Comparison of ENCODE assay signal across 8 cellular contexts in genomic region chr11:75328426-75329277, GRCh38. TPM values are rescaled to one million over a fixed set of nuclear protein-coding genes. Genes with fewer than 3 reads are reported as not detected.
DNase-seq lines count a peak whose midpoint lies in the region; TF ChIP-seq lines count a peak whose summit lies in the region.

No MANE protein-coding gene starts in this region.

- no peak overlapping the region for H2AFZ ChIP-seq in H9 (ENCODE audit: low read length)

- no peak overlapping the region for H4K5ac ChIP-seq in H9 (ENCODE audit: insufficient read length, low read depth, low read length)

- no peak overlapping the region for H2BK20ac ChIP-seq in H9 (ENCODE audit: low read depth, low read length, poor library complexity, severe bottlenecking)

- no CpG with 5 or more reads among the region's 9 CpGs for WGBS in H9 (ENCODE audit: extremely low coverage, insufficient read length, low lambda C conversion rate)

- POLR2A ChIA-PET in activated CD4-positive, alpha-beta T cell treated with anti-CD3 and anti-CD28 coated beads, Interleukin-2, amount 10 ng/mL, durations not matched to agents 7 days and 5 days (lab: Charles Lee), result no interaction called here

- H3K4ac ChIP-seq in H9 (ENCODE audit: low read depth, low read length), result no peak overlapping the region

- H3K4me3 Mint-ChIP-seq in H9, result no peak overlapping the region
- H3K4me3 Mint-ChIP-seq in activated CD4-positive, alpha-beta T cell treated with anti-CD3 and anti-CD28 coated beads, Interleukin-2, amount 10 ng/mL, durations not matched to agents 7 days and 5 days, result peak overlapping the region; percentile 41
- peak overlapping the region; percentile 10 for H3K4me3 Mint-ChIP-seq in stimulated activated naive CD8-positive, alpha-beta T cell treated with anti-CD3 and anti-CD28 coated beads, Interleukin-15, Interleukin-2, amounts not matched to agents 100 ng/mL and 50 ng/mL, for 24 hours

- no peak overlapping the region for H4K8ac ChIP-seq in H9 (replicated peaks; ENCODE audit: insufficient read length, low read depth, low read length)

- no peak overlapping the region for H3T11ph ChIP-seq in H9 (ENCODE audit: low read length)

- no peak overlapping the region for H2BK120ac ChIP-seq in H9 (ENCODE audit: low read depth, low read length, poor library complexity, severe bottlenecking)

- in situ Hi-C loops in Caki2 (cut with HindIII; ENCODE audit: low pct_unique_long_range_greater_than_20kb, low sequenced_read_pairs), result no loop called here

- peak overlapping the region; percentile 66 for H4K91ac ChIP-seq in H9 (ENCODE audit: insufficient read length, low read depth, low read length)

- no peak overlapping the region for H2AK5ac ChIP-seq in H9 (ENCODE audit: insufficient read length, low read length)

- peak; percentile 74 for TF ChIP-seq CTCF in H9 (conservative IDR thresholded peaks at IDR 0.05)

- H3K9me3 ChIP-seq in H9 (ENCODE audit: control insufficient read depth, low read depth, low read length), result no peaks in the 10 kb centered on the region

- H3K9me3 Mint-ChIP-seq in H9, result peaks cover 4 to 11% of the 10 kb centered on the region in 2 experiments; a peak in 4 of 5 replicates
- H3K9me3 Mint-ChIP-seq in activated CD4-positive, alpha-beta T cell treated with anti-CD3 and anti-CD28 coated beads, Interleukin-2, amount 10 ng/mL, durations not matched to agents 7 days and 5 days, result peaks cover 7% of the 10 kb centered on the region
- no peaks in the 10 kb centered on the region for H3K9me3 Mint-ChIP-seq in stimulated activated naive CD8-positive, alpha-beta T cell treated with anti-CD3 and anti-CD28 coated beads, Interleukin-15, Interleukin-2, amounts not matched to agents 100 ng/mL and 50 ng/mL, for 24 hours

- peak overlapping the region in 1 of 3 experiments; percentile 97; a peak in 3 of 7 replicates for H3K27ac Mint-ChIP-seq in H9
- peak overlapping the region; percentile 93 for H3K27ac Mint-ChIP-seq in activated CD4-positive, alpha-beta T cell treated with anti-CD3 and anti-CD28 coated beads, Interleukin-2, amount 10 ng/mL, durations not matched to agents 7 days and 5 days
- H3K27ac Mint-ChIP-seq in stimulated activated naive CD8-positive, alpha-beta T cell treated with anti-CD3 and anti-CD28 coated beads, Interleukin-15, Interleukin-2, amounts not matched to agents 100 ng/mL and 50 ng/mL, for 24 hours, result peak overlapping the region; percentile 16

- H2BK15ac ChIP-seq in H9 (ENCODE audit: low read depth, low read length), result no peak overlapping the region

- H3K79me1 ChIP-seq in H9 (ENCODE audit: insufficient read depth, low read depth, low read length, poor library complexity, severe bottlenecking), result no peaks in the 10 kb centered on the region

- H3K4me2 ChIP-seq in H9 (ENCODE audit: insufficient read depth, insufficient read length, low read length), result no peak overlapping the region

- H3K14ac ChIP-seq in H9 (ENCODE audit: insufficient read depth, low read length), result no peak overlapping the region

- H2BK12ac ChIP-seq in H9 (ENCODE audit: insufficient read length, low read depth, low read length), result no peak overlapping the region

- peaks cover 31 to 65% of the 10 kb centered on the region in 2 experiments for H3K4me1 Mint-ChIP-seq in H9
- H3K4me1 Mint-ChIP-seq in activated CD4-positive, alpha-beta T cell treated with anti-CD3 and anti-CD28 coated beads, Interleukin-2, amount 10 ng/mL, durations not matched to agents 7 days and 5 days, result peaks cover 67% of the 10 kb centered on the region
- H3K4me1 Mint-ChIP-seq in stimulated activated naive CD8-positive, alpha-beta T cell treated with anti-CD3 and anti-CD28 coated beads, Interleukin-15, Interleukin-2, amounts not matched to agents 100 ng/mL and 50 ng/mL, for 24 hours (ENCODE audit: low read depth), result peaks cover 79% of the 10 kb centered on the region

- H4K20me1 ChIP-seq in H9 (ENCODE audit: control insufficient read depth, insufficient read depth, insufficient read length), result no peaks in the 10 kb centered on the region

- H3K9ac ChIP-seq in H9 (ENCODE audit: extremely low read depth, insufficient read length, low read length), result no peak overlapping the region

- H3K36me3 Mint-ChIP-seq in H9 (ENCODE audit: insufficient read depth in 1 of 3, low read depth in 3 of 3), result peaks cover 0 to 11% (median 10%) of the 10 kb centered on the region in 3 experiments; a peak in 5 of 7 replicates
- peaks cover 17% of the 10 kb centered on the region for H3K36me3 Mint-ChIP-seq in activated CD4-positive, alpha-beta T cell treated with anti-CD3 and anti-CD28 coated beads, Interleukin-2, amount 10 ng/mL, durations not matched to agents 7 days and 5 days (ENCODE audit: low read depth)
- H3K36me3 Mint-ChIP-seq in stimulated activated naive CD8-positive, alpha-beta T cell treated with anti-CD3 and anti-CD28 coated beads, Interleukin-15, Interleukin-2, amounts not matched to agents 100 ng/mL and 50 ng/mL, for 24 hours (ENCODE audit: low read depth), result peaks cover 8% of the 10 kb centered on the region

- H3K27me3 ChIP-seq in H9 (ENCODE audit: insufficient read depth, low read length), result no peaks in the 10 kb centered on the region

- peaks cover 10% of the 10 kb centered on the region; the same call in 1 of the 2 replicates for H3K4me1 ChIP-seq in H9 (ENCODE audit: insufficient read depth, low read length)

- H3K23ac ChIP-seq in H9 (ENCODE audit: insufficient read length, low read depth, low read length), result no peak overlapping the region

- no peaks in the 10 kb centered on the region for H3K79me2 ChIP-seq in H9 (ENCODE audit: insufficient read depth, low read length)

- H3K56ac ChIP-seq in H9 (ENCODE audit: insufficient read length, low read depth, low read length), result no peak overlapping the region

- peak overlapping the region; percentile 68 for H3K27ac ChIP-seq in H9 (ENCODE audit: insufficient read length, low read depth, low read length)

- H3K18ac ChIP-seq in H9 (ENCODE audit: insufficient read length, low read depth, low read length), result no peak overlapping the region

- CTCF ChIA-PET in activated CD4-positive, alpha-beta T cell treated with anti-CD3 and anti-CD28 coated beads, Interleukin-2, amount 10 ng/mL, durations not matched to agents 7 days and 5 days (lab: Charles Lee), result interaction anchor here (0.7 to 4.5 kb wide), 6 partner anchors 10 to 59 kb away, joined by 3 to 31 read pairs (median 4); no protein-coding TSS in a partner anchor

- no peak overlapping the region for H2BK5ac ChIP-seq in H9 (ENCODE audit: insufficient read length, low read length)

- no peaks in the 10 kb centered on the region for H3K27me3 Mint-ChIP-seq in H9 (ENCODE audit: low read depth)
- H3K27me3 Mint-ChIP-seq in activated CD4-positive, alpha-beta T cell treated with anti-CD3 and anti-CD28 coated beads, Interleukin-2, amount 10 ng/mL, durations not matched to agents 7 days and 5 days, result no peaks in the 10 kb centered on the region
- H3K27me3 Mint-ChIP-seq in stimulated activated naive CD8-positive, alpha-beta T cell treated with anti-CD3 and anti-CD28 coated beads, Interleukin-15, Interleukin-2, amounts not matched to agents 100 ng/mL and 50 ng/mL, for 24 hours, result no peaks in the 10 kb centered on the region

- H3K23me2 ChIP-seq in H9 (ENCODE audit: insufficient read length, low read depth, low read length, poor library complexity, severe bottlenecking), result no peaks in the 10 kb centered on the region

- DNase-seq in Caki2 (ENCODE audit: low read depth), result peak; percentile 94
- peak; percentile 84 for DNase-seq in H9
- peak; percentile 92 for DNase-seq in NCI-H446 treated with DMSO at 0.1 percent for 48 hours (lab: John Stamatoyannopoulos, UW)
- peak; percentile 82 for DNase-seq in activated CD4-positive, alpha-beta T cell treated with anti-CD3 and anti-CD28 coated beads, Interleukin-2, amount 10 ng/mL, durations not matched to agents 7 days and 5 days
- peak; percentile 78 for DNase-seq in ecto neural progenitor cell (ENCODE audit: low spot score)
- DNase-seq in lung microvascular endothelial cell (ENCODE audit: low read depth in 2 of 2), result peak; percentile 79 to 81
- DNase-seq in cortex of kidney (lab: John Stamatoyannopoulos, UW), result no peak

RNA-seq across cellular contexts. Expression of gene ARRB1, which starts 22.8 kb away (rescaled TPM):
- total RNA-seq in Caki2 (2014; rRNA removed; shearing (Covaris generic); ENCODE audit: low replicate concordance), result 23.1 and 34.9 TPM in 2 replicates
- 20.6 and 22.1 TPM in 2 replicates for total RNA-seq in H9 (2021)
- total RNA-seq in activated CD4-positive, alpha-beta T cell treated with anti-CD3 and anti-CD28 coated beads, Interleukin-2, amount 10 ng/mL, durations not matched to agents 7 days and 5 days, result 10 to 100 TPM; 24.3 to 29.5 TPM
- total RNA-seq in lung microvascular endothelial cell, result 153 and 191 TPM in 2 replicates

Comparison
In these comparisons a context has a peak if more than half of its experiments do, and no peak if none do; other contexts are left out.
1. H3K4me3 Mint-ChIP-seq: peak in activated CD4-positive, alpha-beta T cell treated with anti-CD3 and anti-CD28 coated beads, Interleukin-2, amount 10 ng/mL, durations not matched to agents 7 days and 5 days (single experiment) and stimulated activated naive CD8-positive, alpha-beta T cell treated with anti-CD3 and anti-CD28 coated beads, Interleukin-15, Interleukin-2, amounts not matched to agents 100 ng/mL and 50 ng/mL, for 24 hours (single experiment); none in H9 (0 of 2).